In genomic region chr6:22026160-22026678, GRCh38 we compare ENCODE assay signal across 9 cellular contexts.
DNase-seq lines count a peak whose midpoint lies in the region; ATAC-seq and TF ChIP-seq lines count a peak whose summit lies in the region.
"Had no signal": no experiment of that assay in that cellular context is flagged by ENCODE, and none has a peak within 500 bp of the region (broad histone marks: within the 10 kb centered on the region; RNA-seq: fewer than 3 reads in every experiment).

No MANE protein-coding gene starts in this region.

- H3K27me3 ChIP-seq in DND-41 (ENCODE audit: insufficient read depth, low read length, poor library complexity) (no peaks in the 10 kb centered on the region), OCI-LY1 (ENCODE audit: insufficient read depth, low read length) (no peaks in the 10 kb centered on the region), lower lobe of right lung (ENCODE audit: low read depth) (no peaks in the 10 kb centered on the region)

- intact Hi-C loops in lower lobe of right lung (cut with DNase I), result no loop called here

- peaks cover 9% of the 10 kb centered on the region for H3K9me3 ChIP-seq in DND-41 (ENCODE audit: insufficient read depth, low read length, severe bottlenecking)
- no peaks in the 10 kb centered on the region for H3K9me3 ChIP-seq in OCI-LY1 (ENCODE audit: low read length)
- H3K9me3 ChIP-seq in lower lobe of right lung, result peaks cover 6% of the 10 kb centered on the region

- ATAC-seq in DND-41 (ENCODE audit: insufficient read depth, low read depth) (peak; percentile 22), GM21526 (IDR thresholded peaks at IDR 0.05; ENCODE audit: low FRiP score, unreplicated experiment) (peak; percentile 6), lower lobe of right lung (no peak), GM21737 (IDR thresholded peaks at IDR 0.05; ENCODE audit: unreplicated experiment) (no peak), GM19035 (IDR thresholded peaks at IDR 0.05; ENCODE audit: unreplicated experiment) (no peak)

- H3K4me3 ChIP-seq in DND-41 (ENCODE audit: low read depth in 1 of 2, low read length in 2 of 2) (peak overlapping the region in 1 of 2 experiments; percentile 55; a peak in 1 of 4 replicates), OCI-LY1 (ENCODE audit: low read depth, low read length, poor library complexity, severe bottlenecking) (peak overlapping the region; percentile 27), lower lobe of right lung (no peak overlapping the region)

- H3K9ac ChIP-seq in DND-41 (ENCODE audit: low read depth, low read length) (peak overlapping the region; percentile 74), OCI-LY1 (ENCODE audit: low read length) (peak overlapping the region; percentile 51; the same call in 1 of the 2 replicates)

- H2AFZ ChIP-seq in DND-41 (ENCODE audit: low read depth, low read length) (peak overlapping the region; percentile 52; the same call in 1 of the 2 replicates), OCI-LY1 (ENCODE audit: low read length) (no peak overlapping the region)

- H3K27ac ChIP-seq in DND-41 (ENCODE audit: low read length) (peak overlapping the region; percentile 97), OCI-LY1 (ENCODE audit: low read depth, low read length, poor library complexity, severe bottlenecking) (peak overlapping the region; percentile 88), lower lobe of right lung (peak overlapping the region; percentile 60)

- H3K4me1 ChIP-seq in DND-41 (ENCODE audit: insufficient read depth, low read length) (peaks cover 74% of the 10 kb centered on the region), OCI-LY1 (ENCODE audit: insufficient read depth, low read length, severe bottlenecking) (peaks cover 71% of the 10 kb centered on the region), lower lobe of right lung (peaks cover 42% of the 10 kb centered on the region)

- H3K79me2 ChIP-seq in DND-41 (ENCODE audit: insufficient read depth, low read length) (peaks cover 20% of the 10 kb centered on the region), OCI-LY1 (ENCODE audit: insufficient read depth, low read length) (no peaks in the 10 kb centered on the region)

- H3K36me3 ChIP-seq in DND-41 (ENCODE audit: insufficient read depth, low read length) (peaks cover 23% of the 10 kb centered on the region), OCI-LY1 (ENCODE audit: insufficient read depth, low read length) (no peaks in the 10 kb centered on the region), lower lobe of right lung (no peaks in the 10 kb centered on the region)

- TF ChIP-seq CTCF in DND-41 (IDR thresholded peaks at IDR 0.05; ENCODE audit: borderline replicate concordance, extremely low read depth, low read length, poor library complexity, severe bottlenecking), result no peak
- no peak for TF ChIP-seq CTCF in OCI-LY1 (IDR thresholded peaks at IDR 0.05; ENCODE audit: low read length)
- no peak for TF ChIP-seq CTCF in lower lobe of right lung (IDR thresholded peaks at IDR 0.05)

- no peaks in the 10 kb centered on the region for H3K9me2 ChIP-seq in OCI-LY1 (ENCODE audit: low read depth, low read length)

- no peaks in the 10 kb centered on the region for H3F3A ChIP-seq in OCI-LY1 (ENCODE audit: insufficient read depth, low read length)

- H4K20me1 ChIP-seq in DND-41 (ENCODE audit: insufficient read depth, low read length) (no peaks in the 10 kb centered on the region), OCI-LY1 (ENCODE audit: insufficient read depth, low read length) (no peaks in the 10 kb centered on the region)

- H3K4me2 ChIP-seq in DND-41 (ENCODE audit: insufficient read depth, low read length) (peak overlapping the region; percentile 61), OCI-LY1 (ENCODE audit: low read length) (peak overlapping the region; percentile 34)

- DNase-seq in DND-41 (peak; percentile 19), lower lobe of right lung (no peak), anterior cingulate cortex (lab: John Stamatoyannopoulos, UW) (no peak)
- no peak for DNase-seq in activated effector memory CD4-positive, alpha-beta T cell treated with Interleukin-2 at 50 U/mL for 16 hours
- DNase-seq: stimulated activated CD4-positive, alpha-beta T cell treated with anti-CD3 and anti-CD28 coated beads, Interleukin-12 subunit alpha, Interleukin-12 subunit beta, amount 100 ng/mL, for 4 hours had no signal

Comparison
In these comparisons a context has a peak if more than half of its experiments do, and no peak if none do; other contexts are left out.
1. ATAC-seq: peak in DND-41 (single experiment) and GM21526 (single experiment); none in lower lobe of right lung (0 of 2), GM21737 (single experiment) and GM19035 (single experiment).
2. Peak in every context shown above with its lines, with median percentiles within 50 percentile points of each other: H3K27ac ChIP-seq.